Comparison of ENCODE assay signal across 21 cellular contexts in genomic region chr18:3973191-3973590, GRCh38.
A peak's percentile ranks its signal among the peaks of the same experiment; 100 is the strongest.
DNase-seq lines count a peak whose midpoint lies in the region; ATAC-seq and TF ChIP-seq lines count a peak whose summit lies in the region.
"Had no signal": no experiment of that assay in that cellular context is flagged by ENCODE, and none has a peak within 500 bp of the region (broad histone marks: within the 10 kb centered on the region; RNA-seq: fewer than 3 reads in every experiment).

No MANE protein-coding gene starts in this region.

- in situ Hi-C loops in mammary epithelial cell (cut with MboI; ENCODE audit: low sequenced_read_pairs in 2 of 2): no loop called here

- TF ChIP-seq CTCF in mammary epithelial cell (conservative IDR thresholded peaks at IDR 0.05 in 1 of 2, IDR thresholded peaks at IDR 0.05 in 1 of 2; ENCODE audit: extremely low read depth in 1 of 2, insufficient read depth in 1 of 2, low read depth in 1 of 2, low read length in 2 of 2) (no peak), breast epithelium (IDR thresholded peaks at IDR 0.05) (no peak), foreskin keratinocyte (conservative IDR thresholded peaks at IDR 0.05) (no peak), esophagus muscularis mucosa (IDR thresholded peaks at IDR 0.05) (no peak)

- H3K9ac ChIP-seq in mammary epithelial cell (ENCODE audit: insufficient read depth, low read length): no peak overlapping the region

- H3K9me3 ChIP-seq in mammary epithelial cell (replicated peaks; ENCODE audit: insufficient read depth, low read length) (no peaks in the 10 kb centered on the region), breast epithelium (peaks cover 0 to under 1% of the 10 kb centered on the region in 2 donors), esophagus muscularis mucosa (no peaks in the 10 kb centered on the region)

- CTCF ChIA-PET in mammary epithelial cell (lab: Charles Lee; ENCODE audit: low non-redundant PET): no interaction called here

- H2AFZ ChIP-seq in mammary epithelial cell (ENCODE audit: low read depth, low read length): peak overlapping the region; percentile 76

- H3K4me3 ChIP-seq in mammary epithelial cell (replicated peaks in 1 of 3; ENCODE audit: insufficient read depth in 1 of 3, low read depth in 2 of 3, low read length in 3 of 3) (no peak overlapping the region), breast epithelium (no peak overlapping the region), esophagus muscularis mucosa (no peak overlapping the region)

- BruUV-seq in mammary epithelial cell (replicated peaks; lab: Mats Ljungman, UMichigan): no TSS peak

- H3K4me1 ChIP-seq in mammary epithelial cell (ENCODE audit: insufficient read depth, low read length) (peaks cover 6% of the 10 kb centered on the region), breast epithelium (no peaks in the 10 kb centered on the region), foreskin keratinocyte (peaks cover 7% of the 10 kb centered on the region), esophagus muscularis mucosa (no peaks in the 10 kb centered on the region)

- H3K4me2 ChIP-seq in mammary epithelial cell (ENCODE audit: insufficient read depth, low read depth, low read length): no peak overlapping the region

- no peak for ATAC-seq in foreskin keratinocyte
- ATAC-seq: HepG2, Panc1 had no signal

- H3K36me3 ChIP-seq in mammary epithelial cell (ENCODE audit: insufficient read depth, low read length): no peaks in the 10 kb centered on the region
- no peaks in the 10 kb centered on the region for H3K36me3 ChIP-seq in breast epithelium
- no peaks in the 10 kb centered on the region for H3K36me3 ChIP-seq in esophagus muscularis mucosa

- no peak for DNase-seq in mammary epithelial cell
- DNase-seq in breast epithelium (ENCODE audit: low spot score in 2 of 2): no peak
- DNase-seq in cerebellum (ENCODE audit: low spot score): peak; percentile 31
- no peak for DNase-seq in foreskin keratinocyte
- DNase-seq in stimulated activated CD4-positive, alpha-beta T cell treated with anti-CD3 and anti-CD28 coated beads, Interleukin-4, amount 100 ng/mL, for 24 hours: no peak
- no peak for DNase-seq in activated naive CD4-positive, alpha-beta T cell (lab: John Stamatoyannopoulos, UW)
- no peak for DNase-seq in medulla oblongata (ENCODE audit: extremely low spot score)
- DNase-seq in esophagus muscularis mucosa (ENCODE audit: extremely low spot score): no peak
- DNase-seq: 8988T; Calu3; CD8-positive, alpha-beta memory T cell; GDM1; KG1; NCI-H1092; NCI-H1436; NCI-H1930; NCI-H2227 treated with DMSO at 0.1 percent for 48 hours had no signal

- H3K79me2 ChIP-seq in mammary epithelial cell (ENCODE audit: insufficient read depth, low read length): no peaks in the 10 kb centered on the region

- TF ChIP-seq POLR2A in breast epithelium (IDR thresholded peaks at IDR 0.05): no peak
- TF ChIP-seq POLR2A in esophagus muscularis mucosa (IDR thresholded peaks at IDR 0.05; ENCODE audit: low read depth): no peak

- dilution Hi-C loops in mammary epithelial cell (cut with HindIII; ENCODE audit: low sequenced_read_pairs): no loop called here

- 30% methylated on average over 2 of the region's 2 CpGs for WGBS in mammary epithelial cell (ENCODE audit: low coverage, missing lambda C conversion rate)
- WGBS in esophagus muscularis mucosa: 80% methylated on average over 2 of the region's 2 CpGs

- no peak overlapping the region for H3K27ac ChIP-seq in mammary epithelial cell (ENCODE audit: insufficient read depth, low read depth, low read length)
- H3K27ac ChIP-seq in breast epithelium: no peak overlapping the region
- peak overlapping the region; percentile 53 for H3K27ac ChIP-seq in foreskin keratinocyte
- no peak overlapping the region for H3K27ac ChIP-seq in esophagus muscularis mucosa (replicated peaks in 1 of 4)
- H3K27ac ChIP-seq: C4-2B, HL-60 had no signal

- no peak for TF ChIP-seq EP300 in esophagus muscularis mucosa (IDR thresholded peaks at IDR 0.05)

- intact Hi-C loops in mammary epithelial cell (cut with micrococcal nuclease): no loop called here
- intact Hi-C loops in breast epithelium (cut with DNase I; ENCODE audit: low total_unique reads): no loop called here
- intact Hi-C loops in esophagus muscularis mucosa (cut with DNase I): no loop called here

- H3K27me3 ChIP-seq in mammary epithelial cell (ENCODE audit: insufficient read depth, low read length) (no peaks in the 10 kb centered on the region), breast epithelium (no peaks in the 10 kb centered on the region), foreskin keratinocyte (no peaks in the 10 kb centered on the region), esophagus muscularis mucosa (no peaks in the 10 kb centered on the region)

- no peaks in the 10 kb centered on the region for H4K20me1 ChIP-seq in mammary epithelial cell (ENCODE audit: insufficient read depth, low read length)
